Comparison of ENCODE assay signal across 8 cellular contexts in genomic region chr10:3805227-3805790, GRCh38.
DNase-seq lines count a peak whose midpoint lies in the region.

No MANE protein-coding gene starts in this region.

- DNase-seq in EL: peak; percentile 80
- DNase-seq in HCEC 1CT: peak; percentile 93
- DNase-seq in NCI-H748 treated with DMSO at 0.1 percent for 48 hours (lab: John Stamatoyannopoulos, UW): peak; percentile 10
- peak; percentile 47 for DNase-seq in activated naive CD4-positive, alpha-beta T cell treated with anti-CD3 and anti-CD28 coated beads, Interleukin-2, amount 50 U/mL, for 16 hours
- DNase-seq in inferior parietal cortex (ENCODE audit: extremely low spot score): peak; percentile 26
- peak; percentile 45 for DNase-seq in superior temporal gyrus (ENCODE audit: extremely low spot score)
- DNase-seq in stimulated activated CD8-positive, alpha-beta memory T cell treated with anti-CD3 and anti-CD28 coated beads, Interleukin-4, amount 100 ng/mL, for 48 hours: no peak
- no peak for DNase-seq in amygdala (lab: John Stamatoyannopoulos, UW)

Comparison
In these comparisons a context has a peak if more than half of its experiments do, and no peak if none do; other contexts are left out.
1. DNase-seq: peak in EL (single experiment), HCEC 1CT (single experiment), NCI-H748 treated with DMSO at 0.1 percent for 48 hours (single experiment), activated naive CD4-positive, alpha-beta T cell treated with anti-CD3 and anti-CD28 coated beads, Interleukin-2, amount 50 U/mL, for 16 hours (single experiment), inferior parietal cortex (single experiment) and superior temporal gyrus (single experiment); none in stimulated activated CD8-positive, alpha-beta memory T cell treated with anti-CD3 and anti-CD28 coated beads, Interleukin-4, amount 100 ng/mL, for 48 hours (single experiment) and amygdala (0 of 56).